17 cellular contexts compared by ENCODE assay signal in the genomic region with DNA sequence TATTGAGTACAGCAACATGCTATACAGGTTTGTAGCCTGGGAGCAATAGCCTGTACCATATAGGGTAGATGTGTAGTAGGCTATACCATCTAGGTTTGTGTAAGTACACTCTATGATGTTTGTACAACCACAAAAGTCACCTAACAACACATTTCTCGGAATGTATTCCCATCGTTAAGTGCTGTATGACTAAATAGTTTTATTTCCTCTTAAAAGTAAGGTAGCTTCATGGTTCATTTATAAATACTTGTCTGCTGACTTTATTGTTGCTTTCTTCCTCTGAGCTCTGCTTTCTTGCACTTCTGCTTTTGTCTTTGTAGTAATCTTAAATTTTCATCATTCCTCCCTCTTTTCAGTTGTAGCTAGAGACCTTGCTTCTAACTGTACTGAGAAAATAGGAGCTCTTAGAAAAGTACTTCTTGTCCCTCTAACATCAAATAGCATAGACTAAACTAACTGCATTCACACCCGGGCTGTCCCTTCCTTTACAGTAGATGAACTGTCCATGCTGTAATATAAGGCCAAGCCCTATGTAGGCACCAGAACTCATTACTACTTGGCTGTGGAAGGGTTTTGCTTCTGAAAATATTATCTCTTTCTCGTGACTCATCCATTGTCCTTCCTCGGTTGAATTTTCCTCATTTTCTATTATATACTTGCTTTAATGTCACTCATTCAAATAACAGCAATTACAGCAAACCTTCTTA.
"Had no signal": no experiment of that assay in that cellular context is flagged by ENCODE, and none has a peak within 500 bp of the region (broad histone marks: within the 10 kb centered on the region; RNA-seq: fewer than 3 reads in every experiment).

No MANE protein-coding gene starts in this region.

- H3K4me1 ChIP-seq: gastrocnemius medialis, lower lobe of right lung, right atrium auricular region had no signal

- H3K36me3 ChIP-seq: gastrocnemius medialis, heart right ventricle, lower lobe of right lung, right atrium auricular region, suprapubic skin had no signal

- H3K27me3 ChIP-seq: gastrocnemius medialis, right atrium auricular region, suprapubic skin had no signal

- DNase-seq: activated CD4-positive, alpha-beta T cell treated with anti-CD3 and anti-CD28 coated beads for 48 hours; activated CD8-positive, alpha-beta memory T cell treated with anti-CD3 and anti-CD28 coated beads for 24 hours; activated naive CD4-positive, alpha-beta T cell; activated naive CD8-positive, alpha-beta T cell treated with anti-CD3 and anti-CD28 coated beads, Interleukin-2, amount 10 ng/mL, durations not matched to agents 7 days and 5 days; effector CD4-positive, alpha-beta T cell; gastrocnemius medialis; heart right ventricle; left cardiac atrium; lower lobe of right lung; stimulated activated CD4-positive, alpha-beta T cell treated with anti-CD3 and anti-CD28 coated beads, Interleukin-15, amount 100 ng/mL, for 24 hours; stimulated activated CD4-positive, alpha-beta T cell treated with anti-CD3 and anti-CD28 coated beads, Interleukin-4, amount 100 ng/mL, for 1 hour; stimulated activated naive CD4-positive, alpha-beta T cell treated with Interleukin-2 at 50 U/mL for 16 hours; trophoblast cell had no signal

- ATAC-seq: gastrocnemius medialis, heart right ventricle, left cardiac atrium, lower lobe of right lung, WTC11 had no signal

- H3K9me3 ChIP-seq: gastrocnemius medialis, heart right ventricle, lower lobe of right lung, right atrium auricular region, suprapubic skin had no signal

- H3K4me3 ChIP-seq: coronary artery, gastrocnemius medialis, heart right ventricle, lower lobe of right lung, right atrium auricular region, suprapubic skin had no signal

- H3K27ac ChIP-seq: coronary artery, gastrocnemius medialis, heart right ventricle, lower lobe of right lung, right atrium auricular region, suprapubic skin had no signal
